In the genomic region with DNA sequence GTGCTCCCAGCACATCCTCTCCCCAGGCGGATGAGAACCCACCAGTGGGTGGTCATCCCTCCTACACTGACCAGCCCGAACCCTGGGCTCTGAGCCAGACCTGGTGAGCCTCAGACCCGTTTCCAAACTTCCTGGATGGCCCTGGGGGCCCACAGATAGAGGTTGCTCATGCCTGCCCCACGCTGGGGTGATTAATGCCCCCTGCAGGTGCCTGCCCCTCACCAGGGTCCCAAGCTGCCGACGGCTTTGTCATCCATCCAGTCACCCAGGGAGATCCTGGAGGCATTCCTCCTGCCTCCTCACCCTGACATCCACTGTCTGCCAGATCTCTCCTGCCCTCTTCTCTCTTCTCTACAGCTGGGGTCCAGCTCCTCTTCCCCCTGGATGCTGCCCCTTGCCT, we compare ENCODE assay signal across 26 cellular contexts.
"Had no signal": no experiment of that assay in that cellular context is flagged by ENCODE, and none has a peak within 500 bp of the region (broad histone marks: within the 10 kb centered on the region; RNA-seq: fewer than 3 reads in every experiment).

No MANE protein-coding gene starts in this region.

- H3K4me3 Mint-ChIP-seq: dendritic cell treated with granulocyte-macrophage colony-stimulating factor and Interleukin-4, amounts not matched to agents 40 ng/mL and 50 ng/mL, for 4 days; effector memory CD8-positive, alpha-beta T cell; immature natural killer cell; natural killer cell treated with Interleukin-12 subunit alpha and Interleukin-12 subunit beta and Interleukin-15 and Interleukin-18, amount 100 ng/mL, for 72 hours; stimulated activated naive B cell treated with anti-CD40 and anti-IgM and Interleukin-4, amounts not matched to agents 10 μg/mL and 1 μg/mL and 100 μg/mL, for 72 hours; stimulated activated naive CD8-positive, alpha-beta T cell treated with anti-CD3 and anti-CD28 coated beads, Interleukin-15, amount 100 ng/mL, for 72 hours; type B pancreatic cell had no signal

- H3K27ac Mint-ChIP-seq: dendritic cell treated with granulocyte-macrophage colony-stimulating factor and Interleukin-4, amounts not matched to agents 40 ng/mL and 50 ng/mL, for 4 days; natural killer cell treated with Interleukin-12 subunit alpha and Interleukin-12 subunit beta and Interleukin-15 and Interleukin-18, amount 100 ng/mL, for 72 hours; stimulated activated naive B cell treated with anti-CD40 and anti-IgM and Interleukin-4, amounts not matched to agents 10 μg/mL and 1 μg/mL and 100 μg/mL, for 72 hours; type B pancreatic cell had no signal

- H3K27me3 ChIP-seq: esophagus squamous epithelium, gastroesophageal sphincter, left lung, spleen had no signal

- H3K9me3 Mint-ChIP-seq: dendritic cell treated with granulocyte-macrophage colony-stimulating factor and Interleukin-4, amounts not matched to agents 40 ng/mL and 50 ng/mL, for 4 days; effector memory CD8-positive, alpha-beta T cell; immature natural killer cell; natural killer cell treated with Interleukin-12 subunit alpha and Interleukin-12 subunit beta and Interleukin-15 and Interleukin-18, amount 100 ng/mL, for 72 hours; stimulated activated naive B cell treated with anti-CD40 and anti-IgM and Interleukin-4, amounts not matched to agents 10 μg/mL and 1 μg/mL and 100 μg/mL, for 72 hours; stimulated activated naive CD8-positive, alpha-beta T cell treated with anti-CD3 and anti-CD28 coated beads, Interleukin-15, amount 100 ng/mL, for 72 hours; type B pancreatic cell had no signal

- H3K4me1 Mint-ChIP-seq: immature natural killer cell; stimulated activated naive B cell treated with anti-CD40 and anti-IgM and Interleukin-4, amounts not matched to agents 10 μg/mL and 1 μg/mL and 100 μg/mL, for 72 hours; stimulated activated naive CD8-positive, alpha-beta T cell treated with anti-CD3 and anti-CD28 coated beads, Interleukin-15, amount 100 ng/mL, for 72 hours had no signal

- H3K27me3 Mint-ChIP-seq: dendritic cell treated with granulocyte-macrophage colony-stimulating factor and Interleukin-4, amounts not matched to agents 40 ng/mL and 50 ng/mL, for 4 days; effector memory CD8-positive, alpha-beta T cell; natural killer cell treated with Interleukin-12 subunit alpha and Interleukin-12 subunit beta and Interleukin-15 and Interleukin-18, amount 100 ng/mL, for 72 hours; stimulated activated naive B cell treated with anti-CD40 and anti-IgM and Interleukin-4, amounts not matched to agents 10 μg/mL and 1 μg/mL and 100 μg/mL, for 72 hours; stimulated activated naive CD8-positive, alpha-beta T cell treated with anti-CD3 and anti-CD28 coated beads, Interleukin-15, amount 100 ng/mL, for 72 hours; type B pancreatic cell had no signal

- ATAC-seq: effector memory CD8-positive, alpha-beta T cell; gastroesophageal sphincter; left lung; lower lobe of right lung; natural killer cell treated with Interleukin-12 subunit alpha and Interleukin-12 subunit beta and Interleukin-15 and Interleukin-18, amount 100 ng/mL, for 72 hours; psoas muscle; sciatic nerve; stimulated activated naive B cell treated with anti-CD40 and anti-IgM and Interleukin-4, amounts not matched to agents 10 μg/mL and 1 μg/mL and 100 μg/mL, for 72 hours; stimulated activated naive CD8-positive, alpha-beta T cell treated with anti-CD3 and anti-CD28 coated beads, Interleukin-15, amount 100 ng/mL, for 72 hours had no signal

- FAIRE-seq: colon, keratinocyte had no signal

- DNase-seq: effector memory CD8-positive, alpha-beta T cell; esophagus squamous epithelium; foreskin fibroblast; glutamatergic neuron; immature natural killer cell; left lung; lower lobe of right lung; mesenchymal stem cell; midbrain; psoas muscle; retina; spleen; stimulated activated CD4-positive, alpha-beta T cell treated with anti-CD3 and anti-CD28 coated beads, Interleukin-15, amount 100 ng/mL, for 24 hours; stimulated activated CD4-positive, alpha-beta T cell treated with anti-CD3 and anti-CD28 coated beads, Interleukin-1b, Interleukin-23, amount 100 ng/mL, for 48 hours; stimulated activated CD4-positive, alpha-beta T cell treated with anti-CD3 and anti-CD28 coated beads, Interleukin-4, amount 100 ng/mL, for 24 hours; stimulated activated naive B cell treated with anti-CD40 and anti-IgM and Interleukin-4, amounts not matched to agents 10 μg/mL and 1 μg/mL and 100 μg/mL, for 72 hours; stimulated activated naive CD8-positive, alpha-beta T cell treated with anti-CD3 and anti-CD28 coated beads, Interleukin-15, amount 100 ng/mL, for 72 hours had no signal

- H3K27ac ChIP-seq: esophagus squamous epithelium, gastroesophageal sphincter, left lung, lower lobe of right lung, parathyroid adenoma, psoas muscle, spleen, thoracic aorta had no signal

- H3K4me1 ChIP-seq: esophagus squamous epithelium, gastroesophageal sphincter, left lung, lower lobe of right lung, parathyroid adenoma, psoas muscle had no signal

- H3K9ac ChIP-seq: parathyroid adenoma had no signal

- H3K36me3 ChIP-seq: thoracic aorta had no signal

- H3K9me3 ChIP-seq: esophagus squamous epithelium, gastroesophageal sphincter, left lung, lower lobe of right lung, psoas muscle, spleen, thoracic aorta had no signal

- H3K4me3 ChIP-seq: esophagus squamous epithelium, gastroesophageal sphincter, left lung, lower lobe of right lung, psoas muscle, spleen, thoracic aorta had no signal

- H3K79me2 ChIP-seq: parathyroid adenoma had no signal

- H2AFZ ChIP-seq: parathyroid adenoma had no signal
